Comparison of ENCODE assay signal across 24 cellular contexts in the genomic region with DNA sequence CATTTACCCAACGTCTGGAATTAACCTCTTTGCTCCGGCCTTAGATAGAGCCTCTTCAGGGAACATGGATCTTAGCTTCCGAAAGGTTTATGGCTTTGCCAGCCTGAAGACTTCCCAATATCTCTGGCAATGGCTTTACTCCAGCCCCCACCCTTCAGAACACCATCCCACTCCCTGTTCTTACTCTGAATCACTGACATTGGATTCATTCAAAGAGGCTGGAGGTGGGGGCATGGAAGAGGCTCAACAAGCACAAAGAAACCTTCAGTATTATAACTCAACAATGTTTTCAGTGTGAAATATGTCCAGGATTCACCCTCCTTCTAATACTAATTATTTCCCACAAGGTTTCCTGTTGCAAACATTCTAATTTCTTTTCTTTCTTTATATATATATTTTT.
"Had no signal": no experiment of that assay in that cellular context is flagged by ENCODE, and none has a peak within 500 bp of the region (broad histone marks: within the 10 kb centered on the region; RNA-seq: fewer than 3 reads in every experiment).

No MANE protein-coding gene starts in this region.

- H3K27ac ChIP-seq: colonic mucosa, coronary artery, epithelial cell of prostate, esophagus muscularis mucosa, esophagus squamous epithelium, foreskin keratinocyte, gastrocnemius medialis, gastroesophageal sphincter, heart left ventricle, heart right ventricle had no signal

- DNase-seq: colonic mucosa; cortex of kidney; dermis blood vessel endothelial cell; effector CD4-positive, alpha-beta T cell; effector CD8-positive, alpha-beta T cell; effector memory CD4-positive, alpha-beta T cell; effector memory CD8-positive, alpha-beta T cell; endodermal cell; erythroblast; esophagus squamous epithelium; foreskin fibroblast; foreskin keratinocyte; foreskin melanocyte; gastrocnemius medialis; glutamatergic neuron; heart left ventricle; heart right ventricle had no signal

- H3K27me3 ChIP-seq: colonic mucosa, dorsolateral prefrontal cortex, esophagus muscularis mucosa, esophagus squamous epithelium, foreskin keratinocyte, gastrocnemius medialis, gastroesophageal sphincter, heart left ventricle had no signal

- H3K4me3 Mint-ChIP-seq: dendritic cell treated with granulocyte-macrophage colony-stimulating factor and Interleukin-4, amounts not matched to agents 40 ng/mL and 50 ng/mL, for 4 days; effector memory CD8-positive, alpha-beta T cell; endodermal cell had no signal

- ATAC-seq: effector memory CD8-positive, alpha-beta T cell; esophagus mucosa; foreskin keratinocyte; gastrocnemius medialis; gastroesophageal sphincter; heart left ventricle; heart right ventricle had no signal

- H3K9me3 Mint-ChIP-seq: endodermal cell had no signal

- H3K27ac Mint-ChIP-seq: dendritic cell treated with granulocyte-macrophage colony-stimulating factor and Interleukin-4, amounts not matched to agents 40 ng/mL and 50 ng/mL, for 4 days; effector memory CD8-positive, alpha-beta T cell; endodermal cell had no signal

- H3K4me1 ChIP-seq: colonic mucosa, esophagus muscularis mucosa, esophagus squamous epithelium, foreskin keratinocyte, gastrocnemius medialis, gastroesophageal sphincter, heart left ventricle, heart right ventricle had no signal

- H3K36me3 ChIP-seq: colonic mucosa, esophagus muscularis mucosa, esophagus squamous epithelium, gastrocnemius medialis, gastroesophageal sphincter, heart left ventricle, heart right ventricle had no signal

- H3K27me3 Mint-ChIP-seq: dendritic cell treated with granulocyte-macrophage colony-stimulating factor and Interleukin-4, amounts not matched to agents 40 ng/mL and 50 ng/mL, for 4 days; effector memory CD8-positive, alpha-beta T cell had no signal

- H3K9me3 ChIP-seq: colonic mucosa, esophagus muscularis mucosa, esophagus squamous epithelium, gastrocnemius medialis, gastroesophageal sphincter, heart left ventricle, heart right ventricle had no signal

- H3K4me3 ChIP-seq: colonic mucosa, coronary artery, dorsolateral prefrontal cortex, esophagus muscularis mucosa, esophagus squamous epithelium, gastrocnemius medialis, gastroesophageal sphincter, heart left ventricle, heart right ventricle had no signal
